Comparison of ENCODE assay signal across 2 cellular contexts in genomic region chr11:46319074-46319453, GRCh38.
TF ChIP-seq lines count a peak whose summit lies in the region.

No MANE protein-coding gene starts in this region.

TF ChIP-seq in HCT116, 20 proteins besides CTCF, POLR2A, EP300 and RAD21:
- TF ChIP-seq REST (IDR thresholded peaks at IDR 0.05; ENCODE audit: low read depth) (no peak), EZH2 (IDR thresholded peaks at IDR 0.05) (no peak), ZFX (IDR thresholded peaks at IDR 0.05) (no peak), EZH2phosphoT487 (IDR thresholded peaks at IDR 0.05; ENCODE audit: borderline replicate concordance) (no peak), SIN3A (IDR thresholded peaks at IDR 0.05; ENCODE audit: low read depth) (no peak), SRF (IDR thresholded peaks at IDR 0.05; ENCODE audit: low read depth) (no peak), CEBPB (IDR thresholded peaks at IDR 0.05; ENCODE audit: low read depth) (no peak), FOSL1 (IDR thresholded peaks at IDR 0.05; ENCODE audit: low read depth) (no peak), ELF1 (IDR thresholded peaks at IDR 0.05; ENCODE audit: borderline replicate concordance, low read depth) (no peak), EGR1 (IDR thresholded peaks at IDR 0.05; ENCODE audit: low read depth) (no peak)
TF ChIP-seq in HCT116: peak in this region for 0.

TF ChIP-seq in SK-N-SH, 30 proteins besides CTCF, POLR2A, EP300 and RAD21:
- no peak for TF ChIP-seq SIN3A (IDR thresholded peaks at IDR 0.05; ENCODE audit: borderline replicate concordance, low read depth, low read length)
- no peak for TF ChIP-seq SMC3 (IDR thresholded peaks at IDR 0.05; ENCODE audit: low read depth, low read length)
- no peak for TF ChIP-seq ELF1 (IDR thresholded peaks at IDR 0.05)
- TF ChIP-seq IRF3 (IDR thresholded peaks at IDR 0.05; ENCODE audit: low read depth, low read length) = no peak
- TF ChIP-seq USF1 (IDR thresholded peaks at IDR 0.05; ENCODE audit: borderline replicate concordance, low read depth) = no peak
- TF ChIP-seq MAX (IDR thresholded peaks at IDR 0.05; ENCODE audit: low read depth) = no peak
- no peak for TF ChIP-seq RXRA (IDR thresholded peaks at IDR 0.05; ENCODE audit: borderline replicate concordance, low read depth)
- no peak for TF ChIP-seq YY1 (IDR thresholded peaks at IDR 0.05; ENCODE audit: low read depth)
- no peak for TF ChIP-seq MXI1 (IDR thresholded peaks at IDR 0.05; ENCODE audit: low read depth, low read length)
- TF ChIP-seq FOXM1 (IDR thresholded peaks at IDR 0.05; ENCODE audit: low read depth) = no peak
- no peak for TF ChIP-seq RCOR1 (IDR thresholded peaks at IDR 0.05; ENCODE audit: low read length)
- no peak for TF ChIP-seq EZH2phosphoT487 (IDR thresholded peaks at IDR 0.05; ENCODE audit: borderline replicate concordance, low read depth)
- no peak for TF ChIP-seq GABPA (IDR thresholded peaks at IDR 0.05; ENCODE audit: low read depth)
- no peak for TF ChIP-seq GATA2 (CRISPR knock-in tag; IDR thresholded peaks at IDR 0.05)
- no peak for TF ChIP-seq CHD2 (IDR thresholded peaks at IDR 0.05; ENCODE audit: low read length, partially characterized antibody)
- no peak for TF ChIP-seq REST (IDR thresholded peaks at IDR 0.05; ENCODE audit: low read depth, low read length)
